ENCODE assay signal across 16 cellular contexts in genomic region chr1:19402031-19402430, GRCh38.
A peak's percentile ranks its signal among the peaks of the same experiment; 100 is the strongest.
DNase-seq lines count a peak whose midpoint lies in the region; ATAC-seq, FAIRE-seq and TF ChIP-seq lines count a peak whose summit lies in the region.
"Had no signal": no experiment of that assay in that cellular context is flagged by ENCODE, and none has a peak within 500 bp of the region (broad histone marks: within the 10 kb centered on the region; RNA-seq: fewer than 3 reads in every experiment).

No MANE protein-coding gene starts in this region.

- no peaks in the 10 kb centered on the region for H3K36me3 ChIP-seq in thoracic aorta
- H3K36me3 ChIP-seq: right lobe of liver, WERI-Rb-1 had no signal

- H3K9me3 Mint-ChIP-seq in activated naive CD8-positive, alpha-beta T cell treated with anti-CD3 and anti-CD28 coated beads, Interleukin-2, amount 50 U/mL, for 24 hours, result no peaks in the 10 kb centered on the region
- H3K9me3 Mint-ChIP-seq in memory B cell, result no peaks in the 10 kb centered on the region
- H3K9me3 Mint-ChIP-seq: IgD-negative memory B cell had no signal

- H3K27ac ChIP-seq in thoracic aorta, result peak overlapping the region; percentile 81 to 87
- H3K27ac ChIP-seq: right lobe of liver, WERI-Rb-1 had no signal

- H3K27me3 ChIP-seq in thoracic aorta (replicated peaks; ENCODE audit: insufficient read depth), result no peaks in the 10 kb centered on the region
- H3K27me3 ChIP-seq: dorsolateral prefrontal cortex, right lobe of liver had no signal

- H3K4me1 ChIP-seq in thoracic aorta (ENCODE audit: control insufficient read depth in 1 of 2, low read depth in 2 of 2), result peaks cover 68 to 100% of the 10 kb centered on the region in 2 donors

- TF ChIP-seq CTCF in thoracic aorta (IDR thresholded peaks at IDR 0.05), result no peak

- H3K27me3 Mint-ChIP-seq in activated naive CD8-positive, alpha-beta T cell treated with anti-CD3 and anti-CD28 coated beads, Interleukin-2, amount 50 U/mL, for 24 hours, result no peaks in the 10 kb centered on the region
- H3K27me3 Mint-ChIP-seq in memory B cell, result no peaks in the 10 kb centered on the region
- H3K27me3 Mint-ChIP-seq: IgD-negative memory B cell had no signal

- H3K27ac Mint-ChIP-seq in activated naive CD8-positive, alpha-beta T cell treated with anti-CD3 and anti-CD28 coated beads, Interleukin-2, amount 50 U/mL, for 24 hours, result peak overlapping the region; percentile 64
- H3K27ac Mint-ChIP-seq in memory B cell, result peak overlapping the region; percentile 53

- H3K4me3 Mint-ChIP-seq in activated naive CD8-positive, alpha-beta T cell treated with anti-CD3 and anti-CD28 coated beads, Interleukin-2, amount 50 U/mL, for 24 hours, result no peak overlapping the region
- H3K4me3 Mint-ChIP-seq in memory B cell, result no peak overlapping the region
- H3K4me3 Mint-ChIP-seq: IgD-negative memory B cell had no signal

- ATAC-seq in activated naive CD8-positive, alpha-beta T cell treated with anti-CD3 and anti-CD28 coated beads, Interleukin-2, amount 50 U/mL, for 24 hours, result no peak
- ATAC-seq in memory B cell (ENCODE audit: low read depth) (no peak), thoracic aorta (ENCODE audit: insufficient number of reproducible peaks, low FRiP score, low read depth) (no peak), HG03135 (IDR thresholded peaks at IDR 0.05; ENCODE audit: unreplicated experiment) (no peak)

- peaks cover 75% of the 10 kb centered on the region for H3K4me1 Mint-ChIP-seq in activated naive CD8-positive, alpha-beta T cell treated with anti-CD3 and anti-CD28 coated beads, Interleukin-2, amount 50 U/mL, for 24 hours
- peaks cover 25% of the 10 kb centered on the region for H3K4me1 Mint-ChIP-seq in memory B cell

- no peak overlapping the region for H3K4me3 ChIP-seq in thoracic aorta
- H3K4me3 ChIP-seq: dorsolateral prefrontal cortex, right lobe of liver had no signal

- FAIRE-seq in GM19239 (lab: Jason Lieb, UNC), result no peak
- FAIRE-seq: A204.1 had no signal

- H3K36me3 Mint-ChIP-seq in activated naive CD8-positive, alpha-beta T cell treated with anti-CD3 and anti-CD28 coated beads, Interleukin-2, amount 50 U/mL, for 24 hours (ENCODE audit: low read depth), result peaks cover 21% of the 10 kb centered on the region
- peaks cover 6% of the 10 kb centered on the region for H3K36me3 Mint-ChIP-seq in memory B cell

- H3K9me3 ChIP-seq in thoracic aorta, result no peaks in the 10 kb centered on the region
- H3K9me3 ChIP-seq: right lobe of liver, SK-N-SH had no signal

- DNase-seq in NCI-H2196 (lab: John Stamatoyannopoulos, UW; ENCODE audit: unreplicated experiment) (peak; percentile 35), NCI-H2196 treated with DMSO at 0.1 percent for 48 hours (lab: John Stamatoyannopoulos, UW; ENCODE audit: unreplicated experiment) (no peak), memory B cell (ENCODE audit: low spot score in 2 of 2) (no peak), thoracic aorta (ENCODE audit: low spot score) (no peak), DMS53 treated with DMSO at 0.1 percent for 48 hours (lab: John Stamatoyannopoulos, UW; ENCODE audit: unreplicated experiment) (no peak), GM19239 (ENCODE audit: insufficient read length, low spot score) (no peak)
- DNase-seq in activated naive CD8-positive, alpha-beta T cell treated with anti-CD3 and anti-CD28 coated beads, Interleukin-2, amount 50 U/mL, for 24 hours, result no peak
- DNase-seq: activated CD8-positive, alpha-beta memory T cell treated with anti-CD3 and anti-CD28 coated beads, Interleukin-2, amount 50 U/mL, for 4 hours; dorsolateral prefrontal cortex; foreskin fibroblast; right lobe of liver; SK-N-SH; WERI-Rb-1 had no signal
